In the genomic region with DNA sequence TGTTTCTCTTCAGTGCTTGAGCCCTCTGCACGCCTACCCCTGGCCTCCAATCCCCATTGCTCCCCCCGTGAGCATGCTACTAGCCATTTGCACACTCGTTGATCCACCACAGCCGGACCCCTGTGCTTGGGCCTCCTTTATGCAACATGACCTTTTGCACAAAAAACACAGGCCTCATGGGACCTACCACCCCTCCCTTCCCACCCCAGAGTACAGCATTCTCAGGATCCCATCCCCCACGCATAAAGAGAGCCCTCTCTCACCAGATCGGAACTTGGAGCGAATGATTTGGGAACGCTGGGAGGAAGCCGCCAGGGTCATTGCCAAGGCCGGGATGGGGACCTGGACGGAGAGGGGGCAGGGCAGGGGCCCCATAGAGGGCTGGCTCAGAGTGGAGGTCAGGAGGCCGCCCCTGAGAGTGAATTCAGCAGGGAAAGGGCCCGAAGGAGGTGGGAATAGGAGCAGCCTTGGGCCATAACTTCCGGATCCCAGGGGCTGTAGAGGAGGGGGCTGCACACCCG, we compare ENCODE assay signal across 22 cellular contexts. TPM values are rescaled to one million over a fixed set of nuclear protein-coding genes. Genes with fewer than 3 reads are reported as not detected.
A peak's percentile ranks its signal among the peaks of the same experiment; 100 is the strongest.
DNase-seq lines count a peak whose midpoint lies in the region; ATAC-seq and TF ChIP-seq lines count a peak whose summit lies in the region.
"Had no signal": no experiment of that assay in that cellular context is flagged by ENCODE, and none has a peak within 500 bp of the region (broad histone marks: within the 10 kb centered on the region; RNA-seq: fewer than 3 reads in every experiment).

No MANE protein-coding gene starts in this region.

- H3K4me1 ChIP-seq in heart left ventricle (peaks cover 4 to 68% (median 43%) of the 10 kb centered on the region in 12 donors), endodermal cell (ENCODE audit: control insufficient read depth, insufficient read depth, low read length) (no peaks in the 10 kb centered on the region), neural progenitor cell (peaks cover 13% of the 10 kb centered on the region), MM.1S (ENCODE audit: low read length) (peaks cover 10% of the 10 kb centered on the region; the same call in 1 of the 2 replicates)

- H3K36me3 Mint-ChIP-seq in endodermal cell (ENCODE audit: low read depth) (no peaks in the 10 kb centered on the region), neural progenitor cell (no peaks in the 10 kb centered on the region), type B pancreatic cell (no peaks in the 10 kb centered on the region)

- DNase-seq in heart left ventricle, result peak in 4 of 5 donors; percentile 36 to 56 (median 48)
- no peak for DNase-seq in left cardiac atrium
- peak; percentile 54 for DNase-seq in endodermal cell
- no peak for DNase-seq in neural progenitor cell (ENCODE audit: low spot score)
- DNase-seq in type B pancreatic cell (ENCODE audit: extremely low spot score, unreplicated experiment), result no peak
- no peak for DNase-seq in MM.1S
- no peak for DNase-seq in GM19240 (ENCODE audit: insufficient read length, low spot score)
- DNase-seq: anterior cingulate cortex; CD4-positive, alpha-beta memory T cell; esophagus squamous epithelium; NCI-H2081; NCI-H526; stimulated activated CD4-positive, alpha-beta T cell treated with anti-CD3 and anti-CD28 coated beads, Interleukin-4, amount 100 ng/mL, for 24 hours; trophoblast cell had no signal

- H3K36me3 ChIP-seq in heart left ventricle (peaks cover 0 to 30% (median 4%) of the 10 kb centered on the region in 9 donors), endodermal cell (ENCODE audit: control insufficient read depth, insufficient read depth, low read length) (no peaks in the 10 kb centered on the region), neural progenitor cell (no peaks in the 10 kb centered on the region), MM.1S (replicated peaks; ENCODE audit: insufficient read depth, low read length) (no peaks in the 10 kb centered on the region)
- H3K36me3 ChIP-seq: esophagus squamous epithelium had no signal

- H3K9ac ChIP-seq in endodermal cell (ENCODE audit: extremely low read depth, low read length, poor library complexity, severe bottlenecking), result no peak overlapping the region
- H3K9ac ChIP-seq in neural progenitor cell, result no peak overlapping the region
- H3K9ac ChIP-seq in MM.1S (ENCODE audit: low read length), result no peak overlapping the region

- H2AFZ ChIP-seq in neural progenitor cell (replicated peaks) (no peak overlapping the region), MM.1S (ENCODE audit: low read length) (no peak overlapping the region)
- H2AFZ ChIP-seq: hepatocyte had no signal

- TF ChIP-seq CTCF in heart left ventricle (IDR thresholded peaks at IDR 0.05), result no peak
- TF ChIP-seq CTCF in endodermal cell (conservative IDR thresholded peaks at IDR 0.05), result no peak
- TF ChIP-seq CTCF in neural progenitor cell (IDR thresholded peaks at IDR 0.05), result no peak
- TF ChIP-seq CTCF in type B pancreatic cell (conservative IDR thresholded peaks at IDR 0.05), result no peak
- TF ChIP-seq CTCF in MM.1S (IDR thresholded peaks at IDR 0.05; ENCODE audit: low read length), result no peak

- H3K4me3 Mint-ChIP-seq in endodermal cell, result no peak overlapping the region
- H3K4me3 Mint-ChIP-seq in neural progenitor cell, result peak overlapping the region; percentile 33
- H3K4me3 Mint-ChIP-seq in type B pancreatic cell, result peak overlapping the region; percentile 82

- H4K20me1 ChIP-seq in neural progenitor cell (ENCODE audit: low read depth) (no peaks in the 10 kb centered on the region), MM.1S (ENCODE audit: insufficient read depth, low read length) (no peaks in the 10 kb centered on the region)

- H3K4me1 Mint-ChIP-seq in endodermal cell (peaks cover 21% of the 10 kb centered on the region), neural progenitor cell (peaks cover 57% of the 10 kb centered on the region), type B pancreatic cell (ENCODE audit: unreplicated experiment) (peaks cover 31% of the 10 kb centered on the region)

- H3K27ac Mint-ChIP-seq in endodermal cell (peak overlapping the region; percentile 57), neural progenitor cell (peak overlapping the region; percentile 89), type B pancreatic cell (peak overlapping the region; percentile 68)

- peak overlapping the region; percentile 12 for H3K4me2 ChIP-seq in neural progenitor cell
- no peak overlapping the region for H3K4me2 ChIP-seq in MM.1S (ENCODE audit: low read depth, low read length)
- H3K4me2 ChIP-seq: A549, hepatocyte had no signal

- H3F3A ChIP-seq in neural progenitor cell (ENCODE audit: low read depth) (peaks cover 28% of the 10 kb centered on the region), MM.1S (ENCODE audit: insufficient read depth, low read length) (no peaks in the 10 kb centered on the region)

- H3K9me3 ChIP-seq in heart left ventricle (no peaks in the 10 kb centered on the region), endodermal cell (ENCODE audit: control insufficient read depth, low read length) (no peaks in the 10 kb centered on the region), neural progenitor cell (ENCODE audit: low read depth) (no peaks in the 10 kb centered on the region), MM.1S (replicated peaks; ENCODE audit: insufficient read depth, low read length) (no peaks in the 10 kb centered on the region)
- H3K9me3 ChIP-seq: A549, esophagus squamous epithelium had no signal

- H3K27ac ChIP-seq in heart left ventricle (peak overlapping the region; percentile 3 to 94 (median 87)), endodermal cell (ENCODE audit: low read depth, low read length) (peak overlapping the region; percentile 44), neural progenitor cell (no peak overlapping the region), MM.1S (ENCODE audit: low read length) (no peak overlapping the region)
- H3K27ac ChIP-seq: hepatocyte had no signal

- ATAC-seq in heart left ventricle (no peak), left cardiac atrium (no peak), GM19351 (IDR thresholded peaks at IDR 0.05; ENCODE audit: unreplicated experiment) (no peak)
- ATAC-seq: A549 had no signal

- TF ChIP-seq POLR2A in heart left ventricle (IDR thresholded peaks at IDR 0.05), result no peak

- no peaks in the 10 kb centered on the region for H3K9me2 ChIP-seq in MM.1S (replicated peaks; ENCODE audit: insufficient read depth, low read length)

- intact Hi-C loops in heart left ventricle (cut with DNase I), result loop anchor here in 2 of 10 donors (5.0 to 10.0 kb wide), 2 partner anchors 71 to 74 kb away; a partner anchor contains a TSS
- intact Hi-C loops in left cardiac atrium (cut with DNase I), result no loop called here

- H3K27me3 Mint-ChIP-seq in endodermal cell (ENCODE audit: insufficient read depth) (no peaks in the 10 kb centered on the region), neural progenitor cell (ENCODE audit: insufficient read depth, low read depth) (peaks cover 9% of the 10 kb centered on the region), type B pancreatic cell (no peaks in the 10 kb centered on the region)
- H3K27me3 Mint-ChIP-seq: CD4-positive, alpha-beta memory T cell had no signal

- H3K4me3 ChIP-seq in heart left ventricle (peak overlapping the region in 2 of 12 donors; percentile 3 to 69), endodermal cell (ENCODE audit: low read length) (no peak overlapping the region), neural progenitor cell (no peak overlapping the region), MM.1S (ENCODE audit: low read length) (no peak overlapping the region)
- H3K4me3 ChIP-seq: A549, coronary artery, esophagus squamous epithelium, hepatocyte had no signal

- 43 to 60% (median 57%) methylated on average over 14 to 15 of the region's 15 CpGs for WGBS in heart left ventricle, 4 donors
- 59 to 75% methylated on average over 11 to 15 of the region's 15 CpGs for WGBS in endodermal cell (ENCODE audit: insufficient coverage in 1 of 2, insufficient read length in 1 of 2), 2 experiments

- H3K27me3 ChIP-seq in heart left ventricle (no peaks in the 10 kb centered on the region), endodermal cell (ENCODE audit: control insufficient read depth, insufficient read depth, low read length, poor library complexity, severe bottlenecking) (no peaks in the 10 kb centered on the region), neural progenitor cell (no peaks in the 10 kb centered on the region), MM.1S (replicated peaks; ENCODE audit: insufficient read depth, low read length) (peaks cover 47% of the 10 kb centered on the region)
- H3K27me3 ChIP-seq: esophagus squamous epithelium, hepatocyte had no signal

- H3K79me2 ChIP-seq in neural progenitor cell (ENCODE audit: low read depth), result no peaks in the 10 kb centered on the region
- no peaks in the 10 kb centered on the region for H3K79me2 ChIP-seq in MM.1S (ENCODE audit: low read length)

- H3K9me3 Mint-ChIP-seq in endodermal cell (no peaks in the 10 kb centered on the region), neural progenitor cell (no peaks in the 10 kb centered on the region), type B pancreatic cell (no peaks in the 10 kb centered on the region)
- H3K9me3 Mint-ChIP-seq: CD4-positive, alpha-beta memory T cell had no signal

RNA-seq across cellular contexts. Expression of a gene that starts 0.8 kb away (rescaled TPM):
- 1 to 10 TPM in 7 of 9 donors, under 1 TPM in 2; 0.65 to 5.5 (median 1.7) TPM for total RNA-seq in heart left ventricle
- polyA plus RNA-seq in heart left ventricle, result 1 to 10 TPM; 2.0 to 3.7 TPM
- total RNA-seq in left cardiac atrium, result 1 to 10 TPM; 1.6 to 3.2 TPM
- 1 to 10 TPM; 1.9 to 2.3 TPM for total RNA-seq in endodermal cell
- 2.0 TPM for polyA plus RNA-seq in endodermal cell (2013, experiment 1 of 2)
- 1.2 TPM for polyA plus RNA-seq in endodermal cell (2013, experiment 2 of 2)
- total RNA-seq in neural progenitor cell (ENCODE audit: low replicate concordance), result 1.2 and 1.4 TPM in 2 replicates
- total RNA-seq in type B pancreatic cell (ENCODE audit: low replicate concordance), result 2.0 and 3.6 TPM in 2 replicates

RNA-seq across cellular contexts. Expression of a gene that starts 21.6 kb away (rescaled TPM):
- total RNA-seq in heart left ventricle, result 10 to 100 TPM; 10.0 to 28.1 (median 15.3) TPM
- polyA plus RNA-seq in heart left ventricle, result 10 to 100 TPM; 14.6 to 15.7 TPM
- 10 to 100 TPM; 14.9 to 23.8 TPM for total RNA-seq in left cardiac atrium
- total RNA-seq in endodermal cell, result 1 to 10 TPM; 3.4 to 5.2 TPM
- polyA plus RNA-seq in endodermal cell (2013, experiment 1 of 2), result 1.6 TPM
- polyA plus RNA-seq in endodermal cell (2013, experiment 2 of 2), result 0.99 TPM
- 0.86 and 3.2 TPM in 2 replicates for total RNA-seq in neural progenitor cell (ENCODE audit: low replicate concordance)
- total RNA-seq in type B pancreatic cell (ENCODE audit: low replicate concordance), result 1.9 and 4.6 TPM in 2 replicates
- total RNA-seq: HT1080 had no signal

RNA-seq across cellular contexts. Expression of a gene that starts 23.0 kb away (rescaled TPM):
- total RNA-seq in heart left ventricle (under 1 TPM in 1 of 9 donors, not detected in 8; 0.14 TPM), left cardiac atrium (not detected), endodermal cell (10 to 100 TPM in 1 of 2 donors, 1 to 10 TPM in 1; 5.8 to 11.0 TPM), neural progenitor cell (ENCODE audit: low replicate concordance) (0.09 and 1.7 TPM in 2 replicates), type B pancreatic cell (ENCODE audit: low replicate concordance) (9.0 and 13.3 TPM in 2 replicates)
- under 1 TPM in 1 of 2 donors, not detected in 1; 0.19 TPM for polyA plus RNA-seq in heart left ventricle
- polyA plus RNA-seq in endodermal cell (2013, experiment 1 of 2), result 2.3 TPM
- polyA plus RNA-seq in endodermal cell (2013, experiment 2 of 2), result 0.95 TPM
- total RNA-seq: activated CD8-positive, alpha-beta memory T cell treated with anti-CD3 and anti-CD28 coated beads for 36 hours; CD4-positive, alpha-beta memory T cell; H4; HT1080; M059J had no signal
- polyA plus RNA-seq: A549 had no signal

RNA-seq across cellular contexts. Expression of a gene that starts 27.9 kb away (rescaled TPM):
- under 1 TPM; 0.13 to 0.56 (median 0.42) TPM for total RNA-seq in heart left ventricle
- polyA plus RNA-seq in heart left ventricle, result under 1 TPM; 0.53 to 0.93 TPM
- total RNA-seq in left cardiac atrium, result under 1 TPM; 0.29 to 0.92 TPM
- total RNA-seq in endodermal cell, result under 1 TPM; 0.22 to 0.80 TPM
- polyA plus RNA-seq in endodermal cell (2013, experiment 1 of 2), result 0.21 TPM
- not detected for polyA plus RNA-seq in endodermal cell (2013, experiment 2 of 2)
- 0.19 and 0.40 TPM in 2 replicates for total RNA-seq in neural progenitor cell (ENCODE audit: low replicate concordance)
- total RNA-seq in type B pancreatic cell (ENCODE audit: low replicate concordance), result 2.2 and 4.8 TPM in 2 replicates
- total RNA-seq: activated CD8-positive, alpha-beta memory T cell treated with anti-CD3 and anti-CD28 coated beads for 36 hours; CD4-positive, alpha-beta memory T cell; H4; HT1080; M059J had no signal
- polyA plus RNA-seq: A549; CD4-positive, alpha-beta memory T cell had no signal

RNA-seq across cellular contexts. Expression of a gene that starts 33.7 kb away (rescaled TPM):
- total RNA-seq in heart left ventricle (1 to 10 TPM; 1.8 to 6.2 (median 2.7) TPM), left cardiac atrium (1 to 10 TPM; 2.1 to 3.5 TPM), endodermal cell (1 to 10 TPM; 5.4 to 6.3 TPM), neural progenitor cell (ENCODE audit: low replicate concordance) (2.9 and 5.1 TPM in 2 replicates), type B pancreatic cell (ENCODE audit: low replicate concordance) (11.2 and 15.0 TPM in 2 replicates)
- 1 to 10 TPM; 2.3 to 3.0 TPM for polyA plus RNA-seq in heart left ventricle
- 0.93 TPM for polyA plus RNA-seq in endodermal cell (2013, experiment 1 of 2)
- polyA plus RNA-seq in endodermal cell (2013, experiment 2 of 2), result 0.46 TPM
- total RNA-seq: HT1080 had no signal

Comparison
In these comparisons a context has a peak if more than half of its experiments do, and no peak if none do; other contexts are left out.
1. DNase-seq: peak in heart left ventricle (4 of 5) and endodermal cell (single experiment); none in left cardiac atrium (single experiment), neural progenitor cell (single experiment), type B pancreatic cell (single experiment), MM.1S (single experiment) and GM19240 (single experiment).
2. H3K27ac ChIP-seq: peak in heart left ventricle (12 of 12) and endodermal cell (single experiment); none in neural progenitor cell (single experiment) and MM.1S (single experiment).
3. Peak in every context shown above with its lines, with median percentiles within 50 percentile points of each other: H3K27ac Mint-ChIP-seq.